In the genomic region with DNA sequence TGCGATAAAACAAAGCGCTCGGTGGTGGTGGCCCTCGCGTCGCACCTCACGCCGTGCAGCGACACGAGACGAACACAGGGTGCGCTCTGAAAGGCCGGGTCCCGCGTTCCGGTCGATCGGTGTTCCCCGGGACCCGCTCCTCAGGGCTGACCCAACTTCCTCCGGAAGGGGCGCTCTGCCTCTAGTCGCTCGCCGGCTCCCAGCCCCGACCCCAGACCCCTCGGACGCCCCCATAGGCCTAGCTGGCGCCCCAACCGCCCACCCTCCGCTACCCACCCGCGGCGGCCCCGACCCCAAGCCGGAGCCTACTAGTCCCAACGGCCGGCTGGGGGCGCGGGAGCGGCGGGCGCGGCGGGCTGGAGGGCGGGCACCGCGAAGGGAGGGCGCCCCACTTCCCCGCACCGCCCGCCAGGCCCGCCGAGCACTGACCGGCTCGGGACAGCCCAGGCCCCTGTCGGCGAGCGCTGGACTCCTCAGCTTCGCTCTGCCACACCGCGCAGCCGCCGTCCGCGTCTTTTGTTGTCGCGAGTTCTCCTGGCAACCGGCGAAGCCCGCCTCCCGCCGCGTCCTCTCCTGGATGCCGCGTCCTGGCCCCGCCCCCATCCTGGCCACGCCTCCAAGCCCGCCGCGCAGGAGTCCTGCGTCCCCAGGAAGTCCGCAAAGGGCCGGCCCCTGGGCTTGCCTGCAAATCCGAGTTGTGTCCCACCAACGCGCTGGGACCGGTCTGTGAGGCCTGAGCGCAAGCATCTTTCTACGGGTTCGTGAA, we compare ENCODE assay signal across 1 cellular context.
TF ChIP-seq lines count a peak whose summit lies in the region.

A gene with protein sequence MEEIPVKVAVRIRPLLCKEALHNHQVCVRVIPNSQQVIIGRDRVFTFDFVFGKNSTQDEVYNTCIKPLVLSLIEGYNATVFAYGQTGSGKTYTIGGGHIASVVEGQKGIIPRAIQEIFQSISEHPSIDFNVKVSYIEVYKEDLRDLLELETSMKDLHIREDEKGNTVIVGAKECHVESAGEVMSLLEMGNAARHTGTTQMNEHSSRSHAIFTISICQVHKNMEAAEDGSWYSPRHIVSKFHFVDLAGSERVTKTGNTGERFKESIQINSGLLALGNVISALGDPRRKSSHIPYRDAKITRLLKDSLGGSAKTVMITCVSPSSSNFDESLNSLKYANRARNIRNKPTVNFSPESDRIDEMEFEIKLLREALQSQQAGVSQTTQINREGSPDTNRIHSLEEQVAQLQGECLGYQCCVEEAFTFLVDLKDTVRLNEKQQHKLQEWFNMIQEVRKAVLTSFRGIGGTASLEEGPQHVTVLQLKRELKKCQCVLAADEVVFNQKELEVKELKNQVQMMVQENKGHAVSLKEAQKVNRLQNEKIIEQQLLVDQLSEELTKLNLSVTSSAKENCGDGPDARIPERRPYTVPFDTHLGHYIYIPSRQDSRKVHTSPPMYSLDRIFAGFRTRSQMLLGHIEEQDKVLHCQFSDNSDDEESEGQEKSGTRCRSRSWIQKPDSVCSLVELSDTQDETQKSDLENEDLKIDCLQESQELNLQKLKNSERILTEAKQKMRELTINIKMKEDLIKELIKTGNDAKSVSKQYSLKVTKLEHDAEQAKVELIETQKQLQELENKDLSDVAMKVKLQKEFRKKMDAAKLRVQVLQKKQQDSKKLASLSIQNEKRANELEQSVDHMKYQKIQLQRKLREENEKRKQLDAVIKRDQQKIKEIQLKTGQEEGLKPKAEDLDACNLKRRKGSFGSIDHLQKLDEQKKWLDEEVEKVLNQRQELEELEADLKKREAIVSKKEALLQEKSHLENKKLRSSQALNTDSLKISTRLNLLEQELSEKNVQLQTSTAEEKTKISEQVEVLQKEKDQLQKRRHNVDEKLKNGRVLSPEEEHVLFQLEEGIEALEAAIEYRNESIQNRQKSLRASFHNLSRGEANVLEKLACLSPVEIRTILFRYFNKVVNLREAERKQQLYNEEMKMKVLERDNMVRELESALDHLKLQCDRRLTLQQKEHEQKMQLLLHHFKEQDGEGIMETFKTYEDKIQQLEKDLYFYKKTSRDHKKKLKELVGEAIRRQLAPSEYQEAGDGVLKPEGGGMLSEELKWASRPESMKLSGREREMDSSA (N-terminal part only) (minus strand): TSS at position 491 of the 766 bp plus-strand sequence. CDS start 5,841 bp downstream, outside the sequence.

TF ChIP-seq in HepG2, 621 proteins besides CTCF, POLR2A, EP300 and RAD21 (continued from another document and continues in another):
- TF ChIP-seq ESRRA (CRISPR knock-in tag; IDR thresholded peaks at IDR 0.05; ENCODE audit: low read depth) (no peak), SALL1 (CRISPR knock-in tag; IDR thresholded peaks at IDR 0.05) (peak; percentile 68), NFRKB (IDR thresholded peaks at IDR 0.05) (no peak), ZMYM2 (CRISPR knock-in tag; IDR thresholded peaks at IDR 0.05) (peak; percentile 66; the same call in 1 of the 2 replicates), ZNF788 (CRISPR knock-in tag; IDR thresholded peaks at IDR 0.05; ENCODE audit: borderline replicate concordance) (peak; percentile 39; the same call in 1 of the 2 replicates), ZFP41 (CRISPR knock-in tag; IDR thresholded peaks at IDR 0.05; ENCODE audit: borderline replicate concordance) (peak; percentile 90; the same call in 1 of the 2 replicates), SETDB1 (CRISPR knock-in tag; IDR thresholded peaks at IDR 0.05; ENCODE audit: borderline replicate concordance) (no peak), ZNF326 (CRISPR knock-in tag; IDR thresholded peaks at IDR 0.05; ENCODE audit: borderline replicate concordance) (no peak), PPARG (CRISPR knock-in tag; conservative IDR thresholded peaks at IDR 0.05) (no peak; the same call in 1 of the 2 replicates), FOXK2 (IDR thresholded peaks at IDR 0.05) (no peak), SP2 (CRISPR knock-in tag; IDR thresholded peaks at IDR 0.05) (no peak; the same call in 1 of the 2 replicates), IKZF4 (CRISPR knock-in tag; IDR thresholded peaks at IDR 0.05; ENCODE audit: borderline replicate concordance, low read depth, not compliant biosample characterization) (peak; percentile 65), ZNF816 (CRISPR knock-in tag; IDR thresholded peaks at IDR 0.05; ENCODE audit: borderline replicate concordance) (peak; percentile 45; the same call in 1 of the 2 replicates), ZNF232 (CRISPR knock-in tag; IDR thresholded peaks at IDR 0.05; ENCODE audit: borderline replicate concordance) (peak; percentile 96), ZNF263 (CRISPR knock-in tag; IDR thresholded peaks at IDR 0.05) (peak; percentile 62; the same call in 1 of the 2 replicates), ZNF451 (CRISPR knock-in tag; IDR thresholded peaks at IDR 0.05) (peak; percentile 77; the same call in 1 of the 2 replicates), ZNF878 (CRISPR knock-in tag; IDR thresholded peaks at IDR 0.05) (no peak), SNAPC2 (CRISPR knock-in tag; IDR thresholded peaks at IDR 0.05) (no peak), ZNF317 (CRISPR knock-in tag; IDR thresholded peaks at IDR 0.05) (0 out of 2 replicates have a peak, but pooled peaks have one; percentile 32), ZNF629 (CRISPR knock-in tag; conservative IDR thresholded peaks at IDR 0.05) (no peak), ZNF136 (CRISPR knock-in tag; IDR thresholded peaks at IDR 0.05; ENCODE audit: low read depth) (peak; percentile 32; the same call in 1 of the 2 replicates)
- TF ChIP-seq, protein P1, sequence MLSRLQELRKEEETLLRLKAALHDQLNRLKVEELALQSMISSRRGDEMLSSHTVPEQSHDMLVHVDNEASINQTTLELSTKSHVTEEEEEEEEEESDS (CRISPR knock-in tag; IDR thresholded peaks at IDR 0.05; ENCODE audit: borderline replicate concordance), result no peak; the same call in 1 of the 2 replicates
- TF ChIP-seq, protein P2, sequence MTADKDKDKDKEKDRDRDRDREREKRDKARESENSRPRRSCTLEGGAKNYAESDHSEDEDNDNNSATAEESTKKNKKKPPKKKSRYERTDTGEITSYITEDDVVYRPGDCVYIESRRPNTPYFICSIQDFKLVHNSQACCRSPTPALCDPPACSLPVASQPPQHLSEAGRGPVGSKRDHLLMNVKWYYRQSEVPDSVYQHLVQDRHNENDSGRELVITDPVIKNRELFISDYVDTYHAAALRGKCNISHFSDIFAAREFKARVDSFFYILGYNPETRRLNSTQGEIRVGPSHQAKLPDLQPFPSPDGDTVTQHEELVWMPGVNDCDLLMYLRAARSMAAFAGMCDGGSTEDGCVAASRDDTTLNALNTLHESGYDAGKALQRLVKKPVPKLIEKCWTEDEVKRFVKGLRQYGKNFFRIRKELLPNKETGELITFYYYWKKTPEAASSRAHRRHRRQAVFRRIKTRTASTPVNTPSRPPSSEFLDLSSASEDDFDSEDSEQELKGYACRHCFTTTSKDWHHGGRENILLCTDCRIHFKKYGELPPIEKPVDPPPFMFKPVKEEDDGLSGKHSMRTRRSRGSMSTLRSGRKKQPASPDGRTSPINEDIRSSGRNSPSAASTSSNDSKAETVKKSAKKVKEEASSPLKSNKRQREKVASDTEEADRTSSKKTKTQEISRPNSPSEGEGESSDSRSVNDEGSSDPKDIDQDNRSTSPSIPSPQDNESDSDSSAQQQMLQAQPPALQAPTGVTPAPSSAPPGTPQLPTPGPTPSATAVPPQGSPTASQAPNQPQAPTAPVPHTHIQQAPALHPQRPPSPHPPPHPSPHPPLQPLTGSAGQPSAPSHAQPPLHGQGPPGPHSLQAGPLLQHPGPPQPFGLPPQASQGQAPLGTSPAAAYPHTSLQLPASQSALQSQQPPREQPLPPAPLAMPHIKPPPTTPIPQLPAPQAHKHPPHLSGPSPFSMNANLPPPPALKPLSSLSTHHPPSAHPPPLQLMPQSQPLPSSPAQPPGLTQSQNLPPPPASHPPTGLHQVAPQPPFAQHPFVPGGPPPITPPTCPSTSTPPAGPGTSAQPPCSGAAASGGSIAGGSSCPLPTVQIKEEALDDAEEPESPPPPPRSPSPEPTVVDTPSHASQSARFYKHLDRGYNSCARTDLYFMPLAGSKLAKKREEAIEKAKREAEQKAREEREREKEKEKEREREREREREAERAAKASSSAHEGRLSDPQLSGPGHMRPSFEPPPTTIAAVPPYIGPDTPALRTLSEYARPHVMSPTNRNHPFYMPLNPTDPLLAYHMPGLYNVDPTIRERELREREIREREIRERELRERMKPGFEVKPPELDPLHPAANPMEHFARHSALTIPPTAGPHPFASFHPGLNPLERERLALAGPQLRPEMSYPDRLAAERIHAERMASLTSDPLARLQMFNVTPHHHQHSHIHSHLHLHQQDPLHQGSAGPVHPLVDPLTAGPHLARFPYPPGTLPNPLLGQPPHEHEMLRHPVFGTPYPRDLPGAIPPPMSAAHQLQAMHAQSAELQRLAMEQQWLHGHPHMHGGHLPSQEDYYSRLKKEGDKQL (CRISPR knock-in tag; IDR thresholded peaks at IDR 0.05; ENCODE audit: low read depth), result no peak
- TF ChIP-seq, protein P3, sequence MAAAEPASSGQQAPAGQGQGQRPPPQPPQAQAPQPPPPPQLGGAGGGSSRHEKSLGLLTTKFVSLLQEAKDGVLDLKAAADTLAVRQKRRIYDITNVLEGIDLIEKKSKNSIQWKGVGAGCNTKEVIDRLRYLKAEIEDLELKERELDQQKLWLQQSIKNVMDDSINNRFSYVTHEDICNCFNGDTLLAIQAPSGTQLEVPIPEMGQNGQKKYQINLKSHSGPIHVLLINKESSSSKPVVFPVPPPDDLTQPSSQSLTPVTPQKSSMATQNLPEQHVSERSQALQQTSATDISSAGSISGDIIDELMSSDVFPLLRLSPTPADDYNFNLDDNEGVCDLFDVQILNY (CRISPR knock-in tag; conservative IDR thresholded peaks at IDR 0.05), result 0 out of 2 replicates have a peak, but pooled peaks have one; percentile 20
- TF ChIP-seq, protein P4, sequence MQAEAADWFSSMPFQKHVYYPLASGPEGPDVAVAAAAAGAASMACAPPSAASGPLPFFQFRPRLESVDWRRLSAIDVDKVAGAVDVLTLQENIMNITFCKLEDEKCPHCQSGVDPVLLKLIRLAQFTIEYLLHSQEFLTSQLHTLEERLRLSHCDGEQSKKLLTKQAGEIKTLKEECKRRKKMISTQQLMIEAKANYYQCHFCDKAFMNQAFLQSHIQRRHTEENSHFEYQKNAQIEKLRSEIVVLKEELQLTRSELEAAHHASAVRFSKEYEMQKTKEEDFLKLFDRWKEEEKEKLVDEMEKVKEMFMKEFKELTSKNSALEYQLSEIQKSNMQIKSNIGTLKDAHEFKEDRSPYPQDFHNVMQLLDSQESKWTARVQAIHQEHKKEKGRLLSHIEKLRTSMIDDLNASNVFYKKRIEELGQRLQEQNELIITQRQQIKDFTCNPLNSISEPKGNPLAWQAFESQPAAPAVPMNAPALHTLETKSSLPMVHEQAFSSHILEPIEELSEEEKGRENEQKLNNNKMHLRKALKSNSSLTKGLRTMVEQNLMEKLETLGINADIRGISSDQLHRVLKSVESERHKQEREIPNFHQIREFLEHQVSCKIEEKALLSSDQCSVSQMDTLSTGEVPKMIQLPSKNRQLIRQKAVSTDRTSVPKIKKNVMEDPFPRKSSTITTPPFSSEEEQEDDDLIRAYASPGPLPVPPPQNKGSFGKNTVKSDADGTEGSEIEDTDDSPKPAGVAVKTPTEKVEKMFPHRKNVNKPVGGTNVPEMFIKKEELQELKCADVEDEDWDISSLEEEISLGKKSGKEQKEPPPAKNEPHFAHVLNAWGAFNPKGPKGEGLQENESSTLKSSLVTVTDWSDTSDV (CRISPR knock-in tag; IDR thresholded peaks at IDR 0.05), result 0 out of 2 replicates have a peak, but pooled peaks have one; percentile 26
- TF ChIP-seq, protein P5, sequence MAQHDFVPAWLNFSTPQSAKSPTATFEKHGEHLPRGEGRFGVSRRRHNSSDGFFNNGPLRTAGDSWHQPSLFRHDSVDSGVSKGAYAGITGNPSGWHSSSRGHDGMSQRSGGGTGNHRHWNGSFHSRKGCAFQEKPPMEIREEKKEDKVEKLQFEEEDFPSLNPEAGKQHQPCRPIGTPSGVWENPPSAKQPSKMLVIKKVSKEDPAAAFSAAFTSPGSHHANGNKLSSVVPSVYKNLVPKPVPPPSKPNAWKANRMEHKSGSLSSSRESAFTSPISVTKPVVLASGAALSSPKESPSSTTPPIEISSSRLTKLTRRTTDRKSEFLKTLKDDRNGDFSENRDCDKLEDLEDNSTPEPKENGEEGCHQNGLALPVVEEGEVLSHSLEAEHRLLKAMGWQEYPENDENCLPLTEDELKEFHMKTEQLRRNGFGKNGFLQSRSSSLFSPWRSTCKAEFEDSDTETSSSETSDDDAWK (CRISPR knock-in tag; IDR thresholded peaks at IDR 0.05), result no peak
- TF ChIP-seq, protein P6, sequence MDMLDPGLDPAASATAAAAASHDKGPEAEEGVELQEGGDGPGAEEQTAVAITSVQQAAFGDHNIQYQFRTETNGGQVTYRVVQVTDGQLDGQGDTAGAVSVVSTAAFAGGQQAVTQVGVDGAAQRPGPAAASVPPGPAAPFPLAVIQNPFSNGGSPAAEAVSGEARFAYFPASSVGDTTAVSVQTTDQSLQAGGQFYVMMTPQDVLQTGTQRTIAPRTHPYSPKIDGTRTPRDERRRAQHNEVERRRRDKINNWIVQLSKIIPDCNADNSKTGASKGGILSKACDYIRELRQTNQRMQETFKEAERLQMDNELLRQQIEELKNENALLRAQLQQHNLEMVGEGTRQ (IDR thresholded peaks at IDR 0.05; ENCODE audit: low read depth, low read length), result no peak
- TF ChIP-seq, protein P6 (CRISPR knock-in tag; IDR thresholded peaks at IDR 0.05; ENCODE audit: borderline replicate concordance), result no peak
- TF ChIP-seq, protein P7, sequence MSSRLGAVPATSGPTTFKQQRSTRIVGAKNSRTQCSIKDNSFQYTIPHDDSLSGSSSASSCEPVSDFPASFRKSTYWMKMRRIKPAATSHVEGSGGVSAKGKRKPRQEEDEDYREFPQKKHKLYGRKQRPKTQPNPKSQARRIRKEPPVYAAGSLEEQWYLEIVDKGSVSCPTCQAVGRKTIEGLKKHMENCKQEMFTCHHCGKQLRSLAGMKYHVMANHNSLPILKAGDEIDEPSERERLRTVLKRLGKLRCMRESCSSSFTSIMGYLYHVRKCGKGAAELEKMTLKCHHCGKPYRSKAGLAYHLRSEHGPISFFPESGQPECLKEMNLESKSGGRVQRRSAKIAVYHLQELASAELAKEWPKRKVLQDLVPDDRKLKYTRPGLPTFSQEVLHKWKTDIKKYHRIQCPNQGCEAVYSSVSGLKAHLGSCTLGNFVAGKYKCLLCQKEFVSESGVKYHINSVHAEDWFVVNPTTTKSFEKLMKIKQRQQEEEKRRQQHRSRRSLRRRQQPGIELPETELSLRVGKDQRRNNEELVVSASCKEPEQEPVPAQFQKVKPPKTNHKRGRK (CRISPR knock-in tag; IDR thresholded peaks at IDR 0.05), result no peak
- TF ChIP-seq, protein P8, sequence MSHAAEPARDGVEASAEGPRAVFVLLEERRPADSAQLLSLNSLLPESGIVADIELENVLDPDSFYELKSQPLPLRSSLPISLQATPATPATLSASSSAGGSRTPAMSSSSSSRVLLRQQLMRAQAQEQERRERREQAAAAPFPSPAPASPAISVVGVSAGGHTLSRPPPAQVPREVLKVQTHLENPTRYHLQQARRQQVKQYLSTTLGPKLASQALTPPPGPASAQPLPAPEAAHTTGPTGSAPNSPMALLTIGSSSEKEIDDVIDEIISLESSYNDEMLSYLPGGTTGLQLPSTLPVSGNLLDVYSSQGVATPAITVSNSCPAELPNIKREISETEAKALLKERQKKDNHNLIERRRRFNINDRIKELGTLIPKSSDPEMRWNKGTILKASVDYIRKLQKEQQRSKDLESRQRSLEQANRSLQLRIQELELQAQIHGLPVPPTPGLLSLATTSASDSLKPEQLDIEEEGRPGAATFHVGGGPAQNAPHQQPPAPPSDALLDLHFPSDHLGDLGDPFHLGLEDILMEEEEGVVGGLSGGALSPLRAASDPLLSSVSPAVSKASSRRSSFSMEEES (CRISPR knock-in tag; IDR thresholded peaks at IDR 0.05), result peak; percentile 52; the same call in 1 of the 2 replicates
